In genomic region chr17:15965510-15965909, GRCh38 we compare ENCODE assay signal across 12 cellular contexts. TPM values are rescaled to one million over a fixed set of nuclear protein-coding genes. Genes with fewer than 3 reads are reported as not detected.
DNase-seq lines count a peak whose midpoint lies in the region; ATAC-seq, FAIRE-seq and TF ChIP-seq lines count a peak whose summit lies in the region.
"Had no signal": no experiment of that assay in that cellular context is flagged by ENCODE, and none has a peak within 500 bp of the region (broad histone marks: within the 10 kb centered on the region; RNA-seq: fewer than 3 reads in every experiment).

No MANE protein-coding gene starts in this region.

- no peak for FAIRE-seq in keratinocyte (lab: Jason Lieb, UNC)
- FAIRE-seq: H54 had no signal

- peak; percentile 18 for ATAC-seq in SK-N-SH treated with all-trans-retinoic acid at 6 μM for 48 hours
- no peak for ATAC-seq in RWPE2 (ENCODE audit: low read depth)
- no peak for ATAC-seq in natural killer cell
- ATAC-seq: psoas muscle had no signal

- H3K9me3 ChIP-seq in SK-N-SH (no peaks in the 10 kb centered on the region), RWPE2 (ENCODE audit: severe bottlenecking) (no peaks in the 10 kb centered on the region), keratinocyte (ENCODE audit: control insufficient read depth, low read depth, low read length) (no peaks in the 10 kb centered on the region), suprapubic skin (no peaks in the 10 kb centered on the region)
- H3K9me3 ChIP-seq: psoas muscle had no signal

- H3K27me3 ChIP-seq in SK-N-SH (ENCODE audit: insufficient read depth) (no peaks in the 10 kb centered on the region), RWPE2 (ENCODE audit: insufficient read depth, poor library complexity, severe bottlenecking) (no peaks in the 10 kb centered on the region), keratinocyte (ENCODE audit: control insufficient read depth, extremely low read depth, insufficient read depth, low read length) (no peaks in the 10 kb centered on the region), suprapubic skin (no peaks in the 10 kb centered on the region)

- WGBS in SK-N-SH (ENCODE audit: low lambda C conversion rate): 91% methylated on average over 4 of the region's 6 CpGs
- 44% methylated on average over 6 of the region's 6 CpGs for WGBS in suprapubic skin

- no peaks in the 10 kb centered on the region for H3K9me2 ChIP-seq in SK-N-SH

- H3K36me3 ChIP-seq in SK-N-SH (replicated peaks in 1 of 2; ENCODE audit: control insufficient read depth in 1 of 2, insufficient read depth in 2 of 2, low read length in 1 of 2) (no peaks in the 10 kb centered on the region), RWPE2 (ENCODE audit: low read depth) (peaks cover 12% of the 10 kb centered on the region), keratinocyte (ENCODE audit: control insufficient read depth in 2 of 2, extremely low read depth in 1 of 2, insufficient read depth in 2 of 2, low read length in 2 of 2) (peaks cover 7 to 38% of the 10 kb centered on the region in 2 experiments), suprapubic skin (no peaks in the 10 kb centered on the region)

- H3K27ac ChIP-seq in SK-N-SH (ENCODE audit: low read depth in 2 of 2, low read length in 1 of 2): no peak overlapping the region
- peak overlapping the region; percentile 89 for H3K27ac ChIP-seq in RWPE2 (ENCODE audit: poor library complexity, severe bottlenecking)
- H3K27ac ChIP-seq in keratinocyte (ENCODE audit: control insufficient read depth, insufficient read depth, low read length): peak overlapping the region; percentile 50
- peak overlapping the region; percentile 41 for H3K27ac ChIP-seq in suprapubic skin

- H3K9ac ChIP-seq in SK-N-SH (no peak overlapping the region), keratinocyte (ENCODE audit: control insufficient read depth, extremely low read depth, insufficient read depth, low read length) (peak overlapping the region; percentile 13)

- H3K4me3 Mint-ChIP-seq in natural killer cell: no peak overlapping the region
- no peak overlapping the region for H3K4me3 Mint-ChIP-seq in activated T-helper 2 cell treated with anti-CD3 and anti-CD28 coated beads, Interferon-gamma antibody, Interleukin-2, Interleukin-4, amounts not matched to agents 10 μg/mL and 5 μg/mL and 100 μg/mL, durations not matched to agents 14 hours and 24 hours and 36 hours (ENCODE audit: low read depth)
- H3K4me3 Mint-ChIP-seq: T-helper 2 cell treated with Interferon-gamma antibody and Interleukin-4, amounts not matched to agents 5 μg/mL and 100 μg/mL, for 36 hours had no signal

- TF ChIP-seq CTCF in SK-N-SH (IDR thresholded peaks at IDR 0.05): no peak
- TF ChIP-seq CTCF in RWPE2 (IDR thresholded peaks at IDR 0.05; ENCODE audit: poor library complexity, severe bottlenecking): no peak
- TF ChIP-seq CTCF in keratinocyte (optimal IDR thresholded peaks at IDR 0.05 in 1 of 3, IDR thresholded peaks at IDR 0.05 in 1 of 3, conservative IDR thresholded peaks at IDR 0.05 in 1 of 3; ENCODE audit: extremely low read depth in 1 of 3, insufficient read depth in 2 of 3, low read length in 3 of 3): no peak
- no peak for TF ChIP-seq CTCF in suprapubic skin (IDR thresholded peaks at IDR 0.05)
- TF ChIP-seq CTCF in natural killer cell (IDR thresholded peaks at IDR 0.05): no peak

- no peak overlapping the region for H2AFZ ChIP-seq in SK-N-SH (ENCODE audit: low read depth)
- H2AFZ ChIP-seq in keratinocyte (ENCODE audit: control insufficient read depth, low read length): no peak overlapping the region

- peaks cover 11% of the 10 kb centered on the region for H3K9me1 ChIP-seq in keratinocyte (ENCODE audit: control insufficient read depth, extremely low read depth, insufficient read depth, low read length)

- CTCF ChIA-PET in SK-N-SH (lab: Yijun Ruan, JAX): interaction anchor here (0.6 to 1.2 kb wide), 3 partner anchors 9 to 464 kb away, joined by 3 to 4 read pairs (median 3); partner anchors contain the start of gene ADORA2B

- POLR2A ChIA-PET in SK-N-SH (lab: Yijun Ruan, JAX): no interaction called here

- H3K36me3 Mint-ChIP-seq in natural killer cell: no peaks in the 10 kb centered on the region
- no peaks in the 10 kb centered on the region for H3K36me3 Mint-ChIP-seq in activated T-helper 2 cell treated with anti-CD3 and anti-CD28 coated beads, Interferon-gamma antibody, Interleukin-2, Interleukin-4, amounts not matched to agents 10 μg/mL and 5 μg/mL and 100 μg/mL, durations not matched to agents 14 hours and 24 hours and 36 hours (ENCODE audit: low read depth)

- no peak for DNase-seq in SK-N-SH
- DNase-seq in RWPE2 (ENCODE audit: low spot score): no peak
- DNase-seq in keratinocyte (ENCODE audit: low read depth, low spot score): no peak
- DNase-seq in suprapubic skin (ENCODE audit: low spot score in 2 of 2): peak in 1 of 2 donors; percentile 44
- no peak for DNase-seq in natural killer cell
- DNase-seq in activated T-helper 2 cell treated with anti-CD3 and anti-CD28 coated beads, Interferon-gamma antibody, Interleukin-2, Interleukin-4, amounts not matched to agents 10 μg/mL and 5 μg/mL and 100 μg/mL, durations not matched to agents 14 hours and 24 hours and 36 hours (ENCODE audit: low spot score): no peak
- no peak for DNase-seq in AG08396 (ENCODE audit: low spot score)
- DNase-seq: GF-D8, psoas muscle had no signal

- H3K79me2 ChIP-seq in SK-N-SH (ENCODE audit: insufficient read depth) (no peaks in the 10 kb centered on the region; the same call in 1 of the 2 replicates), keratinocyte (ENCODE audit: control insufficient read depth, insufficient read depth, low read length) (peaks cover 79% of the 10 kb centered on the region)

- H3K4me2 ChIP-seq in SK-N-SH (no peak overlapping the region; the same call in 1 of the 2 replicates), keratinocyte (ENCODE audit: control insufficient read depth, extremely low read depth, insufficient read depth, low read depth, low read length) (peak overlapping the region; percentile 72)

- H3K9me3 Mint-ChIP-seq in natural killer cell: no peaks in the 10 kb centered on the region
- no peaks in the 10 kb centered on the region for H3K9me3 Mint-ChIP-seq in activated T-helper 2 cell treated with anti-CD3 and anti-CD28 coated beads, Interferon-gamma antibody, Interleukin-2, Interleukin-4, amounts not matched to agents 10 μg/mL and 5 μg/mL and 100 μg/mL, durations not matched to agents 14 hours and 24 hours and 36 hours
- H3K9me3 Mint-ChIP-seq: T-helper 2 cell treated with Interferon-gamma antibody and Interleukin-4, amounts not matched to agents 5 μg/mL and 100 μg/mL, for 36 hours had no signal

- intact Hi-C loops in natural killer cell (cut with micrococcal nuclease): no loop called here
- intact Hi-C loops in activated T-helper 2 cell treated with anti-CD3 and anti-CD28 coated beads, Interferon-gamma antibody, Interleukin-2, Interleukin-4, amounts not matched to agents 10 μg/mL and 5 μg/mL and 100 μg/mL, durations not matched to agents 14 hours and 24 hours and 36 hours (cut with micrococcal nuclease): no loop called here

- dilution Hi-C loops in keratinocyte (cut with MboI; ENCODE audit: extremely low pct_ligation_motif_present, low sequenced_read_pairs): no loop called here

- H3K4me1 Mint-ChIP-seq in natural killer cell: peaks cover 10% of the 10 kb centered on the region in 2 donors
- H3K4me1 Mint-ChIP-seq in activated T-helper 2 cell treated with anti-CD3 and anti-CD28 coated beads, Interferon-gamma antibody, Interleukin-2, Interleukin-4, amounts not matched to agents 10 μg/mL and 5 μg/mL and 100 μg/mL, durations not matched to agents 14 hours and 24 hours and 36 hours (ENCODE audit: low read depth): peaks cover 8% of the 10 kb centered on the region

- peaks cover 8 to 9% of the 10 kb centered on the region in 2 donors for H3K27me3 Mint-ChIP-seq in natural killer cell (ENCODE audit: low read depth in 2 of 2)
- H3K27me3 Mint-ChIP-seq in activated T-helper 2 cell treated with anti-CD3 and anti-CD28 coated beads, Interferon-gamma antibody, Interleukin-2, Interleukin-4, amounts not matched to agents 10 μg/mL and 5 μg/mL and 100 μg/mL, durations not matched to agents 14 hours and 24 hours and 36 hours (ENCODE audit: low read depth): peaks cover 35% of the 10 kb centered on the region

- no peak for TF ChIP-seq RAD21 in SK-N-SH (IDR thresholded peaks at IDR 0.05; ENCODE audit: low read length)

- peaks cover 14% of the 10 kb centered on the region for H3F3A ChIP-seq in SK-N-SH (replicated peaks; ENCODE audit: insufficient read depth)

- H3K4me3 ChIP-seq in SK-N-SH (ENCODE audit: low read depth in 2 of 2, low read length in 1 of 2) (no peak overlapping the region), RWPE2 (ENCODE audit: severe bottlenecking) (no peak overlapping the region), keratinocyte (ENCODE audit: control insufficient read depth in 2 of 3, extremely low read depth in 1 of 3, insufficient read depth in 2 of 3, low read depth in 1 of 3, low read length in 3 of 3) (no peak overlapping the region), suprapubic skin (no peak overlapping the region)
- H3K4me3 ChIP-seq: psoas muscle had no signal

- peak overlapping the region in 1 of 2 donors; percentile 45 for H3K27ac Mint-ChIP-seq in natural killer cell
- H3K27ac Mint-ChIP-seq in activated T-helper 2 cell treated with anti-CD3 and anti-CD28 coated beads, Interferon-gamma antibody, Interleukin-2, Interleukin-4, amounts not matched to agents 10 μg/mL and 5 μg/mL and 100 μg/mL, durations not matched to agents 14 hours and 24 hours and 36 hours: no peak overlapping the region
- H3K27ac Mint-ChIP-seq: T-helper 2 cell treated with Interferon-gamma antibody and Interleukin-4, amounts not matched to agents 5 μg/mL and 100 μg/mL, for 36 hours had no signal

- H4K20me1 ChIP-seq in SK-N-SH (ENCODE audit: insufficient read depth) (no peaks in the 10 kb centered on the region), keratinocyte (ENCODE audit: control insufficient read depth, extremely low read depth, insufficient read depth, low read length) (peaks cover 13% of the 10 kb centered on the region)

- H3K4me1 ChIP-seq in SK-N-SH (ENCODE audit: control insufficient read depth in 1 of 2, insufficient read depth in 2 of 2, low read depth in 1 of 2, low read length in 1 of 2) (peaks cover 17 to 22% of the 10 kb centered on the region in 2 experiments; a peak in 2 of 4 replicates), RWPE2 (ENCODE audit: insufficient read depth, poor library complexity, severe bottlenecking) (peaks cover 45% of the 10 kb centered on the region), keratinocyte (ENCODE audit: control insufficient read depth, extremely low read depth, insufficient read depth, low read length) (peaks cover 40% of the 10 kb centered on the region), suprapubic skin (peaks cover 32% of the 10 kb centered on the region)
- H3K4me1 ChIP-seq: psoas muscle had no signal

- no peak for TF ChIP-seq POLR2A in suprapubic skin (IDR thresholded peaks at IDR 0.05)

- TF ChIP-seq EP300 in SK-N-SH (IDR thresholded peaks at IDR 0.05; ENCODE audit: borderline replicate concordance in 1 of 2, low read depth in 1 of 2, low read length in 1 of 2) (no peak), suprapubic skin (IDR thresholded peaks at IDR 0.05) (no peak)

RNA-seq across cellular contexts. Expression of gene ADORA2B, which starts 20.6 kb away (rescaled TPM):
- polyA plus RNA-seq in SK-N-SH (2012; rRNA removed) (12.6 and 14.4 TPM in 2 replicates), keratinocyte (43.8 to 50.0 TPM (median 47.1 TPM) in 3 replicates)
- 9.2 and 13.8 TPM in 2 replicates for polyA plus RNA-seq in SK-N-SH (2012; cell fraction: cytosol; rRNA removed)
- polyA plus RNA-seq in SK-N-SH (2012; cell fraction: nucleus; rRNA removed): 6.8 and 8.1 TPM in 2 replicates
- polyA plus RNA-seq in keratinocyte (2011; ENCODE audit: low read depth): 3.1 TPM
- polyA plus RNA-seq in keratinocyte (2011; cell fraction: cytosol; rRNA removed): 29.8 and 33.5 TPM in 2 replicates
- 49.0 and 54.2 TPM in 2 replicates for polyA plus RNA-seq in keratinocyte (2011; cell fraction: nucleus; rRNA removed)
- 12.0 and 33.5 TPM in 2 replicates for polyA plus RNA-seq in keratinocyte (2012; ENCODE audit: low replicate concordance)
- polyA minus RNA-seq in keratinocyte: 32.3 to 42.4 TPM (median 41.9 TPM) in 3 replicates
- 39.5 TPM for polyA minus RNA-seq in keratinocyte (2011; cell fraction: cytosol; rRNA and poly(A)+ RNA removed)
- 32.8 and 46.5 TPM in 2 replicates for polyA minus RNA-seq in keratinocyte (2011; cell fraction: nucleus; rRNA and poly(A)+ RNA removed)
- total RNA-seq in suprapubic skin (10 to 100 TPM; 35.3 to 55.3 (median 45.5) TPM), natural killer cell (under 1 TPM; 0.14 to 0.88 (median 0.41) TPM)
- total RNA-seq in activated T-helper 2 cell treated with anti-CD3 and anti-CD28 coated beads, Interferon-gamma antibody, Interleukin-2, Interleukin-4, amounts not matched to agents 10 μg/mL and 5 μg/mL and 100 μg/mL, durations not matched to agents 14 hours and 24 hours and 36 hours: 3.6 and 4.2 TPM in 2 replicates

RNA-seq across cellular contexts. Expression of gene ZSWIM7, which starts 34.0 kb away (rescaled TPM):
- polyA plus RNA-seq in SK-N-SH (2012; rRNA removed): 48.8 and 63.3 TPM in 2 replicates
- 48.1 and 49.2 TPM in 2 replicates for polyA plus RNA-seq in SK-N-SH (2012; cell fraction: cytosol; rRNA removed)
- polyA plus RNA-seq in SK-N-SH (2012; cell fraction: nucleus; rRNA removed): 75.1 and 82.5 TPM in 2 replicates
- polyA plus RNA-seq in keratinocyte: 41.9 to 47.1 TPM (median 43.4 TPM) in 3 replicates
- polyA plus RNA-seq in keratinocyte (2011; ENCODE audit: low read depth): 49.8 TPM
- polyA plus RNA-seq in keratinocyte (2011; cell fraction: cytosol; rRNA removed): 34.4 and 47.7 TPM in 2 replicates
- 20.4 and 25.9 TPM in 2 replicates for polyA plus RNA-seq in keratinocyte (2011; cell fraction: nucleus; rRNA removed)
- 21.6 and 37.5 TPM in 2 replicates for polyA plus RNA-seq in keratinocyte (2012; ENCODE audit: low replicate concordance)
- 7.3 to 20.1 TPM (median 19.1 TPM) in 3 replicates for polyA minus RNA-seq in keratinocyte
- 31.7 TPM for polyA minus RNA-seq in keratinocyte (2011; cell fraction: cytosol; rRNA and poly(A)+ RNA removed)
- polyA minus RNA-seq in keratinocyte (2011; cell fraction: nucleus; rRNA and poly(A)+ RNA removed): 1.5 and 6.3 TPM in 2 replicates
- total RNA-seq in suprapubic skin: 10 to 100 TPM in 3 of 4 donors, 1 to 10 TPM in 1; 9.1 to 15.4 (median 12.5) TPM
- 10 to 100 TPM; 14.6 to 19.0 (median 16.3) TPM for total RNA-seq in natural killer cell
- 12.8 and 14.2 TPM in 2 replicates for total RNA-seq in activated T-helper 2 cell treated with anti-CD3 and anti-CD28 coated beads, Interferon-gamma antibody, Interleukin-2, Interleukin-4, amounts not matched to agents 10 μg/mL and 5 μg/mL and 100 μg/mL, durations not matched to agents 14 hours and 24 hours and 36 hours

RNA-seq across cellular contexts. Expression of gene TTC19, which starts 34.1 kb away (rescaled TPM):
- 6.6 and 6.9 TPM in 2 replicates for polyA plus RNA-seq in SK-N-SH (2012; rRNA removed)
- polyA plus RNA-seq in SK-N-SH (2012; cell fraction: cytosol; rRNA removed): 7.9 and 11.8 TPM in 2 replicates
- 17.3 and 34.3 TPM in 2 replicates for polyA plus RNA-seq in SK-N-SH (2012; cell fraction: nucleus; rRNA removed)
- 7.1 to 14.3 TPM (median 8.3 TPM) in 3 replicates for polyA plus RNA-seq in keratinocyte
- polyA plus RNA-seq in keratinocyte (2011; ENCODE audit: low read depth): 21.4 TPM
- 10.2 and 12.3 TPM in 2 replicates for polyA plus RNA-seq in keratinocyte (2011; cell fraction: cytosol; rRNA removed)
- 23.6 and 25.3 TPM in 2 replicates for polyA plus RNA-seq in keratinocyte (2011; cell fraction: nucleus; rRNA removed)
- 24.5 and 29.2 TPM in 2 replicates for polyA plus RNA-seq in keratinocyte (2012; ENCODE audit: low replicate concordance)
- polyA minus RNA-seq in keratinocyte: 3.9 to 16.3 TPM (median 9.0 TPM) in 3 replicates
- 13.4 TPM for polyA minus RNA-seq in keratinocyte (2011; cell fraction: cytosol; rRNA and poly(A)+ RNA removed)
- polyA minus RNA-seq in keratinocyte (2011; cell fraction: nucleus; rRNA and poly(A)+ RNA removed): 25.6 and 29.1 TPM in 2 replicates
- total RNA-seq in suprapubic skin: 10 to 100 TPM; 42.6 to 72.6 (median 48.7) TPM
- total RNA-seq in natural killer cell: 10 to 100 TPM; 40.1 to 42.3 (median 40.2) TPM
- 32.7 and 35.3 TPM in 2 replicates for total RNA-seq in activated T-helper 2 cell treated with anti-CD3 and anti-CD28 coated beads, Interferon-gamma antibody, Interleukin-2, Interleukin-4, amounts not matched to agents 10 μg/mL and 5 μg/mL and 100 μg/mL, durations not matched to agents 14 hours and 24 hours and 36 hours

Comparison
In these comparisons a context has a peak if more than half of its experiments do, and no peak if none do; other contexts are left out.
1. H3K27ac ChIP-seq: peak in RWPE2 (single experiment), keratinocyte (single experiment) and suprapubic skin (single experiment); none in SK-N-SH (0 of 2).